9 cellular contexts compared by ENCODE assay signal in genomic region chr5:8458038-8458383, GRCh38.
A peak's percentile ranks its signal among the peaks of the same experiment; 100 is the strongest.
DNase-seq lines count a peak whose midpoint lies in the region; ATAC-seq, FAIRE-seq and TF ChIP-seq lines count a peak whose summit lies in the region.
"Had no signal": no experiment of that assay in that cellular context is flagged by ENCODE, and none has a peak within 500 bp of the region (broad histone marks: within the 10 kb centered on the region; RNA-seq: fewer than 3 reads in every experiment).

No MANE protein-coding gene starts in this region.

- in situ Hi-C loops in ACHN (cut with HindIII; ENCODE audit: low pct_ligation_motif_present, low pct_unique_long_range_greater_than_20kb, low sequenced_read_pairs) = no loop called here

- H3K4me3 Mint-ChIP-seq in astrocyte (ENCODE audit: unreplicated experiment) (no peak overlapping the region), immature natural killer cell (peak overlapping the region; percentile 81 to 92 (median 88))

- no peaks in the 10 kb centered on the region for H3K9me2 ChIP-seq in MM.1S (replicated peaks; ENCODE audit: insufficient read depth, low read length)

- H4K20me1 ChIP-seq in astrocyte (ENCODE audit: insufficient read depth, low read length) = peaks cover 7% of the 10 kb centered on the region
- no peaks in the 10 kb centered on the region for H4K20me1 ChIP-seq in MM.1S (ENCODE audit: insufficient read depth, low read length)

- no peaks in the 10 kb centered on the region for H3K9me3 ChIP-seq in astrocyte (ENCODE audit: insufficient read depth, low read depth, low read length)
- H3K9me3 ChIP-seq in MM.1S (replicated peaks; ENCODE audit: insufficient read depth, low read length) = no peaks in the 10 kb centered on the region

- no peak for FAIRE-seq in astrocyte (lab: Jason Lieb, UNC)

- H3K4me1 Mint-ChIP-seq in astrocyte (ENCODE audit: low read depth, unreplicated experiment) (no peaks in the 10 kb centered on the region), immature natural killer cell (peaks cover 28 to 29% of the 10 kb centered on the region in 2 donors)

- H3K4me1 ChIP-seq in astrocyte (ENCODE audit: insufficient read depth, low read length) = no peaks in the 10 kb centered on the region
- H3K4me1 ChIP-seq in MM.1S (ENCODE audit: low read length) = no peaks in the 10 kb centered on the region

- DNase-seq in ACHN = peak; percentile 27
- DNase-seq in astrocyte (ENCODE audit: low read depth) = peak; percentile 18
- no peak for DNase-seq in immature natural killer cell
- peak in 4 of 49 donors; percentile 8 to 33 (median 23) for DNase-seq in substantia nigra (lab: John Stamatoyannopoulos, UW)
- DNase-seq in posterior vena cava (ENCODE audit: low spot score) = no peak
- no peak for DNase-seq in MM.1S

- H2AFZ ChIP-seq in astrocyte (ENCODE audit: low read depth, low read length) (peak overlapping the region; percentile 77), MM.1S (ENCODE audit: low read length) (no peak overlapping the region)

- no peaks in the 10 kb centered on the region for H3K36me3 ChIP-seq in astrocyte (ENCODE audit: insufficient read depth, low read length)
- no peaks in the 10 kb centered on the region for H3K36me3 ChIP-seq in MM.1S (replicated peaks; ENCODE audit: insufficient read depth, low read length)

- peaks cover 23% of the 10 kb centered on the region for H3K79me2 ChIP-seq in astrocyte (ENCODE audit: insufficient read depth, low read length)
- no peaks in the 10 kb centered on the region for H3K79me2 ChIP-seq in MM.1S (ENCODE audit: low read length)

- ATAC-seq in GM18867 (IDR thresholded peaks at IDR 0.05; ENCODE audit: unreplicated experiment) (peak; percentile 21), HG03565 (IDR thresholded peaks at IDR 0.05; ENCODE audit: unreplicated experiment) (peak; percentile 2)
- ATAC-seq: HCT116 had no signal

- H3K27ac Mint-ChIP-seq in astrocyte (ENCODE audit: unreplicated experiment) (no peak overlapping the region), immature natural killer cell (peak overlapping the region in 5 of 6 donors; percentile 74 to 89 (median 80))

- intact Hi-C loops in posterior vena cava (cut with DNase I) = no loop called here

- no peaks in the 10 kb centered on the region for H3K9me3 Mint-ChIP-seq in astrocyte (ENCODE audit: unreplicated experiment)
- peaks cover 0 to 3% (median 0%) of the 10 kb centered on the region in 6 donors for H3K9me3 Mint-ChIP-seq in immature natural killer cell

- no peaks in the 10 kb centered on the region for H3F3A ChIP-seq in MM.1S (ENCODE audit: insufficient read depth, low read length)

- H3K36me3 Mint-ChIP-seq in astrocyte (ENCODE audit: low read depth, unreplicated experiment) = no peaks in the 10 kb centered on the region
- H3K36me3 Mint-ChIP-seq in immature natural killer cell = no peaks in the 10 kb centered on the region

- no peaks in the 10 kb centered on the region for H3K27me3 Mint-ChIP-seq in astrocyte (ENCODE audit: low read depth, unreplicated experiment)
- H3K27me3 Mint-ChIP-seq in immature natural killer cell (ENCODE audit: low read depth in 3 of 3) = peaks cover 3 to 11% (median 9%) of the 10 kb centered on the region in 3 donors

- H3K4me3 ChIP-seq in astrocyte (ENCODE audit: insufficient read depth, low read depth, low read length) (peak overlapping the region; percentile 76), MM.1S (ENCODE audit: low read length) (no peak overlapping the region)

- H3K9ac ChIP-seq in astrocyte (ENCODE audit: low read length) (peak overlapping the region; percentile 86), MM.1S (ENCODE audit: low read length) (no peak overlapping the region)

- TF ChIP-seq CTCF in astrocyte (IDR thresholded peaks at IDR 0.05; ENCODE audit: insufficient read depth, low read depth, low read length) = no peak
- no peak for TF ChIP-seq CTCF in MM.1S (IDR thresholded peaks at IDR 0.05; ENCODE audit: low read length)

- no peaks in the 10 kb centered on the region for H3K27me3 ChIP-seq in astrocyte (ENCODE audit: insufficient read depth, low read length)
- H3K27me3 ChIP-seq in MM.1S (replicated peaks; ENCODE audit: insufficient read depth, low read length) = no peaks in the 10 kb centered on the region

- H3K4me2 ChIP-seq in astrocyte (ENCODE audit: low read length) = peak overlapping the region; percentile 87
- no peak overlapping the region for H3K4me2 ChIP-seq in MM.1S (ENCODE audit: low read depth, low read length)

- H3K27ac ChIP-seq in astrocyte (ENCODE audit: low read depth, low read length) (peak overlapping the region; percentile 78), substantia nigra (ENCODE audit: low read depth, low read length, poor library complexity, severe bottlenecking) (peak overlapping the region; percentile 66), MM.1S (ENCODE audit: low read length) (no peak overlapping the region)

Comparison
In these comparisons a context has a peak if more than half of its experiments do, and no peak if none do; other contexts are left out.
1. DNase-seq: peak in ACHN (single experiment) and astrocyte (single experiment); none in immature natural killer cell (0 of 3), posterior vena cava (single experiment) and MM.1S (single experiment).